ENCODE assay signal across 1 cellular context in genomic region chr13:32408296-32408998, GRCh38.
TF ChIP-seq lines count a peak whose summit lies in the region.

No MANE protein-coding gene starts in this region.

TF ChIP-seq in GM23338, 12 proteins besides CTCF, POLR2A, EP300 and RAD21 (continued from another document):
- TF ChIP-seq EZH2phosphoT487 (IDR thresholded peaks at IDR 0.05; ENCODE audit: unreplicated experiment) (no peak), REST (IDR thresholded peaks at IDR 0.05; ENCODE audit: unreplicated experiment) (no peak), EZH2 (IDR thresholded peaks at IDR 0.05; ENCODE audit: low read depth, unreplicated experiment) (no peak), CREB1 (CRISPR knock-in tag; IDR thresholded peaks at IDR 0.05; ENCODE audit: low read depth) (no peak), NANOG (IDR thresholded peaks at IDR 0.05; ENCODE audit: borderline replicate concordance) (no peak), JUNB (IDR thresholded peaks at IDR 0.05; ENCODE audit: unreplicated experiment) (no peak), ZNF114 (CRISPR knock-in tag; IDR thresholded peaks at IDR 0.05) (no peak), ZNF462 (CRISPR knock-in tag; IDR thresholded peaks at IDR 0.05) (no peak), POLR2AphosphoS5 (IDR thresholded peaks at IDR 0.05; ENCODE audit: low read depth) (no peak), ZNF331 (CRISPR knock-in tag; IDR thresholded peaks at IDR 0.05; ENCODE audit: low read depth) (no peak)
